10 cellular contexts compared by ENCODE assay signal in the genomic region with DNA sequence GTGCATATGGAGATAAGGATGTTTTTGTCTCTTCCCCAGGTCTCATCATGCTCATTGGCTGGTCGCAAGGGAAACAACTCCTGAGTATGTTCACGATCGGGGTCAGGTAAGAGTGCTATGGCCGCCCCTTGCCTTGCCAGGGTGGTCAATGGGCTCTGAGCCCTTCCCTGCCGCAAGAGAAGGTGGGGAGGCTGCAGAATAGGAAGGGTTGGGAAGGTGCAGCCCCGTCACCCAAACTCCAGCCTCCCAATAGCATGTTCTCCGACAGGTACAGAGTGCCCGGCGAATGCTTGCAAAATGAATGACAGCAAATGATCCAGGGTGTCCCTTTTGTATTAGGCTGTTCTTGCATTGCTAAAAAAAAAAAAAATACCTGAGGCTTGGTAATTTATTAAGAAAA. TPM values are rescaled to one million over a fixed set of nuclear protein-coding genes. Genes with fewer than 3 reads are reported as not detected.
"Had no signal": no experiment of that assay in that cellular context is flagged by ENCODE, and none has a peak within 500 bp of the region (broad histone marks: within the 10 kb centered on the region; RNA-seq: fewer than 3 reads in every experiment).

No MANE protein-coding gene starts in this region.

- H3K36me3 ChIP-seq: HAP-1 had no signal

- H3K9me3 Mint-ChIP-seq: HFFc6 had no signal

- ATAC-seq: GM23338, HCT116 had no signal

- H3K4me3 ChIP-seq: GM23248, GM23338, HAP-1 had no signal

- DNase-seq: GM23248, GOT3, H7, H9, HCEC 1CT, HFFc6 had no signal

- H3K27ac Mint-ChIP-seq: GM23338, H9, HFFc6 had no signal

- H3K27ac ChIP-seq: GM23248 had no signal

- H2AFZ ChIP-seq: GM23248, GM23338 had no signal

- H3K4me1 ChIP-seq: HAP-1 had no signal

- H3K4me3 Mint-ChIP-seq: GM23338, H9, HFFc6 had no signal

- H3K4me1 Mint-ChIP-seq: GM23338, H9 had no signal

- H3K4me2 ChIP-seq: GM23338 had no signal

RNA-seq across cellular contexts. Expression of a gene that starts 57.4 kb away (rescaled TPM):
- total RNA-seq: GM23248, H4, HFFc6 had no signal
